In genomic region chr7:66013938-66014337, GRCh38 we compare ENCODE assay signal across 9 cellular contexts. TPM values are rescaled to one million over a fixed set of nuclear protein-coding genes. Genes with fewer than 3 reads are reported as not detected.
DNase-seq lines count a peak whose midpoint lies in the region; ATAC-seq and TF ChIP-seq lines count a peak whose summit lies in the region.
"Had no signal": no experiment of that assay in that cellular context is flagged by ENCODE, and none has a peak within 500 bp of the region (broad histone marks: within the 10 kb centered on the region; RNA-seq: fewer than 3 reads in every experiment).

No MANE protein-coding gene starts in this region.

- H3K79me2 ChIP-seq in SK-N-SH (ENCODE audit: insufficient read depth): no peaks in the 10 kb centered on the region

- ATAC-seq in left cardiac atrium: peak in 1 of 2 donors; percentile 60
- ATAC-seq in GM21717 (IDR thresholded peaks at IDR 0.05; ENCODE audit: unreplicated experiment): no peak
- no peak for ATAC-seq in GM18867 (IDR thresholded peaks at IDR 0.05; ENCODE audit: unreplicated experiment)
- ATAC-seq in GM21381 (IDR thresholded peaks at IDR 0.05; ENCODE audit: unreplicated experiment): no peak

- TF ChIP-seq RAD21 in SK-N-SH (IDR thresholded peaks at IDR 0.05; ENCODE audit: low read length): peak; percentile 84

- no peak overlapping the region; a peak in 1 of 4 replicates for H3K27ac ChIP-seq in SK-N-SH (ENCODE audit: low read depth in 2 of 2, low read length in 1 of 2)
- H3K27ac ChIP-seq: C4-2B had no signal

- no peak overlapping the region for H2AFZ ChIP-seq in SK-N-SH (ENCODE audit: low read depth)

- H3K4me3 ChIP-seq in SK-N-SH (ENCODE audit: low read depth in 2 of 2, low read length in 1 of 2): no peak overlapping the region

- H3F3A ChIP-seq in SK-N-SH (replicated peaks; ENCODE audit: insufficient read depth): no peaks in the 10 kb centered on the region

- no peak overlapping the region for H3K4me3 Mint-ChIP-seq in type B pancreatic cell

- H3K9me3 ChIP-seq in SK-N-SH: no peaks in the 10 kb centered on the region

- H3K27me3 ChIP-seq in SK-N-SH (ENCODE audit: insufficient read depth): no peaks in the 10 kb centered on the region

- intact Hi-C loops in left cardiac atrium (cut with DNase I): no loop called here

- no peak overlapping the region for H3K4me2 ChIP-seq in SK-N-SH

- POLR2A ChIA-PET in SK-N-SH (lab: Yijun Ruan, JAX): no interaction called here

- H3K4me1 Mint-ChIP-seq in type B pancreatic cell (ENCODE audit: unreplicated experiment): no peaks in the 10 kb centered on the region

- H3K36me3 ChIP-seq in SK-N-SH (replicated peaks in 1 of 2; ENCODE audit: control insufficient read depth in 1 of 2, insufficient read depth in 2 of 2, low read length in 1 of 2): no peaks in the 10 kb centered on the region

- CTCF ChIA-PET in SK-N-SH (lab: Yijun Ruan, JAX): interaction anchor here (0.8 to 1.7 kb wide), 4 partner anchors 8 to 15 kb away, joined by 3 to 7 read pairs (median 4); no protein-coding TSS in a partner anchor

- TF ChIP-seq EP300 in SK-N-SH (IDR thresholded peaks at IDR 0.05; ENCODE audit: borderline replicate concordance in 1 of 2, low read depth in 1 of 2, low read length in 1 of 2): no peak

- no peaks in the 10 kb centered on the region for H4K20me1 ChIP-seq in SK-N-SH (ENCODE audit: insufficient read depth)

- H3K9me2 ChIP-seq in SK-N-SH: no peaks in the 10 kb centered on the region

- no peaks in the 10 kb centered on the region for H3K27me3 Mint-ChIP-seq in type B pancreatic cell

- TF ChIP-seq CTCF in SK-N-SH (IDR thresholded peaks at IDR 0.05): peak; percentile 60
- peak; percentile 50 for TF ChIP-seq CTCF in type B pancreatic cell (conservative IDR thresholded peaks at IDR 0.05)

- H3K9ac ChIP-seq in SK-N-SH: no peak overlapping the region

- H3K27ac Mint-ChIP-seq in type B pancreatic cell: no peak overlapping the region

- peak; percentile 59 for DNase-seq in NCI-H82 (lab: John Stamatoyannopoulos, UW)
- DNase-seq in NCI-H82 treated with DMSO at 0.1 percent for 48 hours (lab: John Stamatoyannopoulos, UW; ENCODE audit: unreplicated experiment): no peak
- peak; percentile 49 for DNase-seq in SK-N-SH
- DNase-seq in left cardiac atrium: peak; percentile 32
- DNase-seq in type B pancreatic cell (ENCODE audit: extremely low spot score, unreplicated experiment): no peak

- H3K36me3 Mint-ChIP-seq in type B pancreatic cell: no peaks in the 10 kb centered on the region

- WGBS in SK-N-SH (ENCODE audit: low lambda C conversion rate): 66% methylated on average over 5 of the region's 5 CpGs

- no peaks in the 10 kb centered on the region; a peak in 1 of 4 replicates for H3K4me1 ChIP-seq in SK-N-SH (ENCODE audit: control insufficient read depth in 1 of 2, insufficient read depth in 2 of 2, low read depth in 1 of 2, low read length in 1 of 2)

- no peaks in the 10 kb centered on the region for H3K9me3 Mint-ChIP-seq in type B pancreatic cell

TF ChIP-seq in SK-N-SH, 30 proteins besides CTCF, POLR2A, EP300 and RAD21:
- TF ChIP-seq FOXJ3 (CRISPR knock-in tag; IDR thresholded peaks at IDR 0.05) (no peak), SMC3 (IDR thresholded peaks at IDR 0.05; ENCODE audit: low read depth, low read length) (peak; percentile 75)
TF ChIP-seq in SK-N-SH: peak in this region for 1.

RNA-seq across cellular contexts. Expression of gene GUSB, which starts 31.9 kb away (rescaled TPM):
- 67.6 and 96.9 TPM in 2 replicates for polyA plus RNA-seq in SK-N-SH (2012; rRNA removed)
- polyA plus RNA-seq in SK-N-SH (2012; cell fraction: cytosol; rRNA removed): 40.1 and 55.6 TPM in 2 replicates
- polyA plus RNA-seq in SK-N-SH (2012; cell fraction: nucleus; rRNA removed): 232 and 261 TPM in 2 replicates
- 10 to 100 TPM; 25.8 to 28.6 TPM for total RNA-seq in left cardiac atrium
- total RNA-seq in type B pancreatic cell (ENCODE audit: low replicate concordance): 46.6 and 53.8 TPM in 2 replicates

Comparison
In these comparisons a context has a peak if more than half of its experiments do, and no peak if none do; other contexts are left out.
1. DNase-seq: peak in NCI-H82 (single experiment), SK-N-SH (single experiment) and left cardiac atrium (single experiment); none in NCI-H82 treated with DMSO at 0.1 percent for 48 hours (single experiment) and type B pancreatic cell (single experiment).